In the genomic region with DNA sequence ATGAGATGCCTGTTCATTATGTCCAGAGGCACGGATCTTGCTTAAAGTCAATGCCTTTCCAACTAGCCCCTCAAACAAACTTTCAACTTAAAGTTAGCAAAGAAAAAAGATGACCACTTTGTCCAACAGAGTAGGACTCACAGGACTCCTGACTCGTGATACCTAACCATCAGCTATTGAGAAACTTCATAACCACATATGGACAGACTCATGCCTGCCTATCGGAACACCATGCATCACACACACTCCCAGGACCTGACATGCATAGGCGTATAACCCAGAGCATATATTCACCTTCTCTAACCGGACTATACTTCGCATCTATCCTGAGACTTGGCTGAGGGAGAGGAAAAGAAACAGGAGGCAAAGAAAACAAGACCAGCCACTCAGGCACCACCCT, we compare ENCODE assay signal across 8 cellular contexts. TPM values are rescaled to one million over a fixed set of nuclear protein-coding genes. Genes with fewer than 3 reads are reported as not detected.
DNase-seq lines count a peak whose midpoint lies in the region; ATAC-seq and TF ChIP-seq lines count a peak whose summit lies in the region.

No MANE protein-coding gene starts in this region.

- H3K27ac Mint-ChIP-seq in CD4-positive, CD25-positive, alpha-beta regulatory T cell = peak overlapping the region in 2 of 3 donors; percentile 13 to 52
- peak overlapping the region in 9 of 10 donors; percentile 21 to 95 (median 90) for H3K27ac Mint-ChIP-seq in naive thymus-derived CD8-positive, alpha-beta T cell

- DNase-seq in CD4-positive, CD25-positive, alpha-beta regulatory T cell = no peak
- peak; percentile 22 for DNase-seq in LHCN-M2 (ENCODE audit: low read depth)
- peak; percentile 67 for DNase-seq in choroid plexus epithelial cell (ENCODE audit: low read depth)
- DNase-seq in naive thymus-derived CD8-positive, alpha-beta T cell = no peak
- DNase-seq in NCI-H1048 (lab: John Stamatoyannopoulos, UW) = no peak
- no peak for DNase-seq in NCI-H69 (lab: John Stamatoyannopoulos, UW)
- DNase-seq in NCI-H2107 treated with DMSO at 0.1 percent for 48 hours (lab: John Stamatoyannopoulos, UW; ENCODE audit: unreplicated experiment) = no peak

- no peaks in the 10 kb centered on the region for H3K27me3 Mint-ChIP-seq in CD4-positive, CD25-positive, alpha-beta regulatory T cell
- H3K27me3 Mint-ChIP-seq in naive thymus-derived CD8-positive, alpha-beta T cell = no peaks in the 10 kb centered on the region

- peaks cover 11% of the 10 kb centered on the region for H3K36me3 ChIP-seq in CD4-positive, CD25-positive, alpha-beta regulatory T cell (ENCODE audit: control insufficient read depth, insufficient read depth, low read length)

- H3K4me3 Mint-ChIP-seq in CD4-positive, CD25-positive, alpha-beta regulatory T cell = peak overlapping the region; percentile 89 to 96 (median 94)
- H3K4me3 Mint-ChIP-seq in naive thymus-derived CD8-positive, alpha-beta T cell = peak overlapping the region in 9 of 10 donors; percentile 72 to 98 (median 93)

- no peak for TF ChIP-seq CTCF in choroid plexus epithelial cell (conservative IDR thresholded peaks at IDR 0.05; ENCODE audit: low read depth, low read length)

- H3K9me3 Mint-ChIP-seq in CD4-positive, CD25-positive, alpha-beta regulatory T cell = no peaks in the 10 kb centered on the region
- no peaks in the 10 kb centered on the region for H3K9me3 Mint-ChIP-seq in naive thymus-derived CD8-positive, alpha-beta T cell

- H3K27ac ChIP-seq in CD4-positive, CD25-positive, alpha-beta regulatory T cell (ENCODE audit: insufficient read depth, low read length, poor library complexity, severe bottlenecking) = no peak overlapping the region

- no peaks in the 10 kb centered on the region for H3K9me3 ChIP-seq in CD4-positive, CD25-positive, alpha-beta regulatory T cell (ENCODE audit: control insufficient read depth in 2 of 2, low read length in 2 of 2)

- POLR2A ChIA-PET in naive thymus-derived CD8-positive, alpha-beta T cell (lab: Charles Lee) = interaction anchor here (1.5 kb wide), 1 partner anchor 44 kb away, joined by 5 read pairs; a partner anchor contains a TSS

- no peak for ATAC-seq in CD4-positive, CD25-positive, alpha-beta regulatory T cell (ENCODE audit: low read depth in 2 of 2)
- no peak for ATAC-seq in naive thymus-derived CD8-positive, alpha-beta T cell
- ATAC-seq in GM18498 (IDR thresholded peaks at IDR 0.05; ENCODE audit: unreplicated experiment) = no peak

- peak overlapping the region; percentile 88 for H3K4me3 ChIP-seq in CD4-positive, CD25-positive, alpha-beta regulatory T cell (ENCODE audit: low read depth, low read length)
- H3K4me3 ChIP-seq in choroid plexus epithelial cell (ENCODE audit: low read depth, low read length) = peak overlapping the region; percentile 84

- H3K4me1 ChIP-seq in CD4-positive, CD25-positive, alpha-beta regulatory T cell (ENCODE audit: control insufficient read depth, insufficient read depth, low read length, poor library complexity, severe bottlenecking) = peaks cover 25% of the 10 kb centered on the region

- H3K36me3 Mint-ChIP-seq in CD4-positive, CD25-positive, alpha-beta regulatory T cell = peaks cover 20% of the 10 kb centered on the region
- peaks cover 3 to 51% (median 5%) of the 10 kb centered on the region in 3 donors for H3K36me3 Mint-ChIP-seq in naive thymus-derived CD8-positive, alpha-beta T cell

- peaks cover 16 to 57% (median 47%) of the 10 kb centered on the region in 4 donors for H3K4me1 Mint-ChIP-seq in CD4-positive, CD25-positive, alpha-beta regulatory T cell
- peaks cover 32 to 56% (median 54%) of the 10 kb centered on the region in 4 donors for H3K4me1 Mint-ChIP-seq in naive thymus-derived CD8-positive, alpha-beta T cell

- H3K27me3 ChIP-seq in CD4-positive, CD25-positive, alpha-beta regulatory T cell (ENCODE audit: control insufficient read depth, insufficient read depth, low read length) = no peaks in the 10 kb centered on the region

RNA-seq across cellular contexts. Expression of a gene that starts 2.3 kb away (rescaled TPM):
- total RNA-seq in CD4-positive, CD25-positive, alpha-beta regulatory T cell = 29.5 TPM
- 10 to 100 TPM; 11.6 to 18.5 (median 16.9) TPM for polyA plus RNA-seq in CD4-positive, CD25-positive, alpha-beta regulatory T cell
- 65.9 and 68.3 TPM in 2 replicates for total RNA-seq in LHCN-M2 (2014; rRNA removed)
- polyA plus RNA-seq in LHCN-M2 (2012) = 30.6 TPM
- total RNA-seq in naive thymus-derived CD8-positive, alpha-beta T cell = 10 to 100 TPM; 58.2 to 64.2 TPM
- polyA plus RNA-seq in naive thymus-derived CD8-positive, alpha-beta T cell = 10 to 100 TPM; 11.8 to 17.8 (median 16.5) TPM

RNA-seq across cellular contexts. Expression of a gene that starts 28.0 kb away (rescaled TPM):
- 69.5 TPM for total RNA-seq in CD4-positive, CD25-positive, alpha-beta regulatory T cell
- 10 to 100 TPM in 1 of 4 donors, 1 to 10 TPM in 3; 4.4 to 11.2 (median 8.3) TPM for polyA plus RNA-seq in CD4-positive, CD25-positive, alpha-beta regulatory T cell
- total RNA-seq in LHCN-M2 (2014; rRNA removed) = 9.5 and 10.1 TPM in 2 replicates
- 9.3 TPM for polyA plus RNA-seq in LHCN-M2 (2012)
- total RNA-seq in naive thymus-derived CD8-positive, alpha-beta T cell = 10 to 100 TPM; 36.1 to 41.3 TPM
- polyA plus RNA-seq in naive thymus-derived CD8-positive, alpha-beta T cell = 1 to 10 TPM; 6.3 to 7.4 (median 6.4) TPM

RNA-seq across cellular contexts. Expression of a gene that starts 44.5 kb away (rescaled TPM):
- 107 TPM for total RNA-seq in CD4-positive, CD25-positive, alpha-beta regulatory T cell
- polyA plus RNA-seq in CD4-positive, CD25-positive, alpha-beta regulatory T cell = 100 to 1,000 TPM; 473 to 589 (median 509) TPM
- total RNA-seq in LHCN-M2 (2014; rRNA removed) = 233 and 303 TPM in 2 replicates
- polyA plus RNA-seq in LHCN-M2 (2012) = 330 TPM
- total RNA-seq in naive thymus-derived CD8-positive, alpha-beta T cell = 10 to 100 TPM; 94.1 to 96.4 TPM
- polyA plus RNA-seq in naive thymus-derived CD8-positive, alpha-beta T cell = 100 to 1,000 TPM; 338 to 361 (median 349) TPM

RNA-seq across cellular contexts. Expression of a gene that starts 49.0 kb away (rescaled TPM):
- total RNA-seq in CD4-positive, CD25-positive, alpha-beta regulatory T cell = 0.25 TPM
- polyA plus RNA-seq in CD4-positive, CD25-positive, alpha-beta regulatory T cell = not detected
- total RNA-seq in LHCN-M2 (2014; rRNA removed) = 6.4 and 7.7 TPM in 2 replicates
- polyA plus RNA-seq in LHCN-M2 (2012) = 43.1 TPM
- not detected for total RNA-seq in naive thymus-derived CD8-positive, alpha-beta T cell
- under 1 TPM in 1 of 3 donors, not detected in 2; 0.08 TPM for polyA plus RNA-seq in naive thymus-derived CD8-positive, alpha-beta T cell

RNA-seq across cellular contexts. Expression of a gene that starts 56.4 kb away (rescaled TPM):
- total RNA-seq in CD4-positive, CD25-positive, alpha-beta regulatory T cell = 1,411 TPM
- 1,000 to 10,000 TPM; 1,034 to 1,357 (median 1,206) TPM for polyA plus RNA-seq in CD4-positive, CD25-positive, alpha-beta regulatory T cell
- total RNA-seq in LHCN-M2 (2014; rRNA removed) = 945 and 978 TPM in 2 replicates
- polyA plus RNA-seq in LHCN-M2 (2012) = 2,218 TPM
- total RNA-seq in naive thymus-derived CD8-positive, alpha-beta T cell = 1,000 to 10,000 TPM; 1,755 to 1,793 TPM
- polyA plus RNA-seq in naive thymus-derived CD8-positive, alpha-beta T cell = 1,000 to 10,000 TPM; 1,506 to 1,897 (median 1,688) TPM

Comparison
In these comparisons a context has a peak if more than half of its experiments do, and no peak if none do; other contexts are left out.
1. DNase-seq: peak in LHCN-M2 (single experiment) and choroid plexus epithelial cell (single experiment); none in CD4-positive, CD25-positive, alpha-beta regulatory T cell (0 of 3), naive thymus-derived CD8-positive, alpha-beta T cell (0 of 10), NCI-H1048 (single experiment), NCI-H69 (single experiment) and NCI-H2107 treated with DMSO at 0.1 percent for 48 hours (single experiment).